In the genomic region with DNA sequence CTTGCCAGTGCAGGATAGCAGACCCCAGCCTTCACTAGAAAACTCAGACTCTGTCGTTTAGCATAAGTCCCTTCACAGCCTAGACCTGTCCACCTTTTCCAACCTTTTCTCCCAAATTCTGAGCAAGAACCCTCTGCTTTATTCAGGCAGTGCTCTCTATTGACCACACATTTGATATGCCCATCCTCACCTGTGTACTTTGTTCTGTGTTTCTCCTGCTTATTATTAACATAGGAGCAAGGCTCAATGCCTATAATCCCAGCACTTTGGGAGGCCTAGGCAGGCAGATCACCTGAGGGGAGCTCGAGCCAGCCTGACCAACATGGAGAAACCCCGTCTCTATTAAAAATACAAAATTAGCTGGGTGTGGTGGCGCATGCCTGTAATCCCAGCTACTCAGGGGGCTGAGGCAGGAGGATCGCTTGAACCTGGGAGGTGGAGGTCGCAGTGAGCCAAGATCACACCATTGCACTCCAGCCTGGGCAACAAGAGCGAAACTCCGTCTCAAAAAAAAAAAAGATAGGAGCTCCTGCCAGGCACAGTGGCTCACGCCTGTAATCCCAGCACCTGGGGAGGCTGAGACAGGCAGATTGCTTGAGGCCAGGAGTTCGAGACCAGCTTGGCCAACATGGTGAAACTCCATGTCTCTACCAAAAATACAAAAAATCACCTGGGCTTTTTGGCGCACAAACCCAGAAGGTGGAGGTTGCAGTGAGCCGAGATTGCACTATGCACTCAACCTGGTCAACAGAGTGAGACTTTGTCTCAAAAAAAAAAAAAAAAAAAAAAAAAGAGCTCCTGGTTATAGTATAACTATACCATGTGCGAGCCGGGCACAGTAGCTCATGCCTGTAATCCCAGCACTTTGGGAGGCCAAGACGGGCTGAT, we compare ENCODE assay signal across 7 cellular contexts. TPM values are rescaled to one million over a fixed set of nuclear protein-coding genes. Genes with fewer than 3 reads are reported as not detected.
DNase-seq lines count a peak whose midpoint lies in the region; ATAC-seq, FAIRE-seq and TF ChIP-seq lines count a peak whose summit lies in the region.
"Not testable (repeated sequence)": the region's sequence is repeated elsewhere in the genome, so short reads cannot be mapped to it uniquely, and the experiment has no call there.

No MANE protein-coding gene starts in this region.

- H3K36me3 ChIP-seq in KOPT-K1 (ENCODE audit: insufficient read depth, low read length): peaks cover 98% of the 10 kb centered on the region
- H3K36me3 ChIP-seq in HepG2 (replicated peaks in 1 of 2; ENCODE audit: control insufficient read depth in 1 of 2, insufficient read depth in 2 of 2, low read length in 2 of 2): peaks cover 18 to 66% of the 10 kb centered on the region in 2 experiments
- H3K36me3 ChIP-seq in osteoblast (ENCODE audit: insufficient read depth, low read length): peaks cover 62% of the 10 kb centered on the region

- H3K27ac Mint-ChIP-seq in CD4-positive, alpha-beta T cell: peak overlapping the region; percentile 80
- peak overlapping the region; percentile 47 for H3K27ac Mint-ChIP-seq in activated CD4-positive, alpha-beta T cell treated with anti-CD3 and anti-CD28 coated beads for 36 hours
- peak overlapping the region; percentile 66 for H3K27ac Mint-ChIP-seq in activated T-cell treated with anti-CD3 and anti-CD28 coated beads, Interleukin-2, amount 50 U/mL, for 24 hours
- H3K27ac Mint-ChIP-seq in endothelial cell (ENCODE audit: unreplicated experiment): not testable (repeated sequence)

- WGBS in HepG2 (ENCODE audit: low lambda C conversion rate): 48% methylated on average over 15 of the region's 15 CpGs

- DNase-seq in CD4-positive, alpha-beta T cell; activated CD4-positive, alpha-beta T cell treated with anti-CD3 and anti-CD28 coated beads for 36 hours; activated T-cell treated with anti-CD3 and anti-CD28 coated beads, Interleukin-2, amount 50 U/mL, for 24 hours; endothelial cell (ENCODE audit: low spot score): not testable (repeated sequence)
- DNase-seq in HepG2 (ENCODE audit: low spot score) (peak; percentile 85), osteoblast (ENCODE audit: insufficient read length, low spot score, missing footprints) (peak; percentile 15)

- peaks cover 83% of the 10 kb centered on the region for H3K36me3 Mint-ChIP-seq in CD4-positive, alpha-beta T cell (ENCODE audit: low read depth)
- peaks cover 66% of the 10 kb centered on the region for H3K36me3 Mint-ChIP-seq in activated CD4-positive, alpha-beta T cell treated with anti-CD3 and anti-CD28 coated beads for 36 hours (ENCODE audit: low read depth)
- peaks cover 95% of the 10 kb centered on the region for H3K36me3 Mint-ChIP-seq in activated T-cell treated with anti-CD3 and anti-CD28 coated beads, Interleukin-2, amount 50 U/mL, for 24 hours (ENCODE audit: low read depth)
- peaks cover 51% of the 10 kb centered on the region for H3K36me3 Mint-ChIP-seq in endothelial cell (ENCODE audit: low read depth, unreplicated experiment)

- peak overlapping the region; percentile 64 for H3K4me2 ChIP-seq in HepG2 (ENCODE audit: low read depth, low read length)
- not testable (repeated sequence) for H3K4me2 ChIP-seq in osteoblast (ENCODE audit: insufficient read depth, low read length)

- ATAC-seq in CD4-positive, alpha-beta T cell (ENCODE audit: poor library complexity); activated CD4-positive, alpha-beta T cell treated with anti-CD3 and anti-CD28 coated beads for 36 hours: not testable (repeated sequence)
- peak; percentile 98 for ATAC-seq in HepG2

- H3K79me2 ChIP-seq in HepG2 (ENCODE audit: insufficient read depth, low read length) (peaks cover 11% of the 10 kb centered on the region), osteoblast (ENCODE audit: insufficient read depth, low read length) (peaks cover 14% of the 10 kb centered on the region)

- peaks cover 37% of the 10 kb centered on the region for H3K4me1 Mint-ChIP-seq in CD4-positive, alpha-beta T cell (ENCODE audit: low read depth)
- H3K4me1 Mint-ChIP-seq in activated CD4-positive, alpha-beta T cell treated with anti-CD3 and anti-CD28 coated beads for 36 hours: peaks cover 19% of the 10 kb centered on the region
- peaks cover 35% of the 10 kb centered on the region for H3K4me1 Mint-ChIP-seq in activated T-cell treated with anti-CD3 and anti-CD28 coated beads, Interleukin-2, amount 50 U/mL, for 24 hours (ENCODE audit: low read depth)
- H3K4me1 Mint-ChIP-seq in endothelial cell (ENCODE audit: unreplicated experiment): not testable (repeated sequence)

- CTCF ChIA-PET in CD4-positive, alpha-beta T cell (lab: Charles Lee); HepG2 (lab: Yijun Ruan, JAX; ENCODE audit: low intra/inter-chr PET ratio, low total read pairs): not testable (repeated sequence)
- CTCF ChIA-PET in activated CD4-positive, alpha-beta T cell treated with anti-CD3 and anti-CD28 coated beads for 36 hours (lab: Charles Lee): interaction anchor here (0.6 to 1.2 kb wide), 3 partner anchors 14 to 769 kb away, joined by 3 to 4 read pairs (median 3); no protein-coding TSS in a partner anchor

- H2AFZ ChIP-seq in HepG2 (ENCODE audit: low read length); osteoblast (ENCODE audit: low read length): not testable (repeated sequence)

- not testable (repeated sequence) for TF ChIP-seq CTCF in CD4-positive, alpha-beta T cell (IDR thresholded peaks at IDR 0.05); endothelial cell (IDR thresholded peaks at IDR 0.05; ENCODE audit: unreplicated experiment); HepG2 (CRISPR knock-in tag; IDR thresholded peaks at IDR 0.05); osteoblast (IDR thresholded peaks at IDR 0.05; ENCODE audit: extremely low read depth, low read depth, low read length)

- H3K4me1 ChIP-seq in HepG2 (ENCODE audit: insufficient read depth, low read length): peaks cover 51% of the 10 kb centered on the region
- not testable (repeated sequence) for H3K4me1 ChIP-seq in osteoblast (ENCODE audit: insufficient read depth, low read length)

- H3K9me3 Mint-ChIP-seq in CD4-positive, alpha-beta T cell; activated CD4-positive, alpha-beta T cell treated with anti-CD3 and anti-CD28 coated beads for 36 hours (ENCODE audit: low read depth); activated T-cell treated with anti-CD3 and anti-CD28 coated beads, Interleukin-2, amount 50 U/mL, for 24 hours; endothelial cell (ENCODE audit: unreplicated experiment): not testable (repeated sequence)

- peak; percentile 63 for FAIRE-seq in HepG2 (lab: Jason Lieb, UNC)

- H3K27me3 ChIP-seq in CD4-positive, alpha-beta T cell (ENCODE audit: control insufficient read depth, insufficient read depth, low read length); HepG2 (ENCODE audit: control insufficient read depth in 1 of 2, insufficient read depth in 2 of 2, low read length in 2 of 2); osteoblast (ENCODE audit: insufficient read depth, low read length): not testable (repeated sequence)

- not testable (repeated sequence) for H3K9me3 ChIP-seq in CD4-positive, alpha-beta T cell (ENCODE audit: control insufficient read depth, low read length); KOPT-K1 (ENCODE audit: insufficient read depth, low read length, poor library complexity, severe bottlenecking); HepG2 (ENCODE audit: low read length); osteoblast (ENCODE audit: low read depth, low read length)

- not testable (repeated sequence) for H3K4me3 ChIP-seq in HepG2 (replicated peaks in 1 of 3; ENCODE audit: insufficient read depth in 1 of 3, low read depth in 2 of 3, low read length in 3 of 3); osteoblast (ENCODE audit: insufficient read depth, low read length)

- H3K4me3 Mint-ChIP-seq in CD4-positive, alpha-beta T cell; activated CD4-positive, alpha-beta T cell treated with anti-CD3 and anti-CD28 coated beads for 36 hours; activated T-cell treated with anti-CD3 and anti-CD28 coated beads, Interleukin-2, amount 50 U/mL, for 24 hours: not testable (repeated sequence)
- peak overlapping the region; percentile 56 for H3K4me3 Mint-ChIP-seq in endothelial cell (ENCODE audit: unreplicated experiment)

- intact Hi-C loops in CD4-positive, alpha-beta T cell (cut with DNase I, micrococcal nuclease); activated CD4-positive, alpha-beta T cell treated with anti-CD3 and anti-CD28 coated beads for 36 hours (cut with DNase I, micrococcal nuclease): not testable (repeated sequence)
- intact Hi-C loops in HepG2 (cut with micrococcal nuclease; ENCODE audit: unreplicated experiment): loop anchor here (1.0 kb wide), 1 partner anchor 9 kb away; no protein-coding TSS in a partner anchor

- not testable (repeated sequence) for H3K27ac ChIP-seq in CD4-positive, alpha-beta T cell (ENCODE audit: low read depth, low read length); osteoblast (ENCODE audit: low read depth, low read length)
- H3K27ac ChIP-seq in KOPT-K1 (ENCODE audit: low read depth, low read length, poor library complexity, severe bottlenecking) (peak overlapping the region; percentile 0), HepG2 (ENCODE audit: extremely low read length, insufficient read depth, low read length) (peak overlapping the region; percentile 86)

- TF ChIP-seq EP300 in HepG2 (IDR thresholded peaks at IDR 0.05; ENCODE audit: low read depth in 2 of 2, low read length in 2 of 2); HepG2 (CRISPR knock-in tag; IDR thresholded peaks at IDR 0.05; ENCODE audit: borderline replicate concordance): not testable (repeated sequence)

- H3K27me3 Mint-ChIP-seq in CD4-positive, alpha-beta T cell; activated CD4-positive, alpha-beta T cell treated with anti-CD3 and anti-CD28 coated beads for 36 hours; activated T-cell treated with anti-CD3 and anti-CD28 coated beads, Interleukin-2, amount 50 U/mL, for 24 hours; endothelial cell (ENCODE audit: unreplicated experiment): not testable (repeated sequence)

- H4K20me1 ChIP-seq in HepG2 (ENCODE audit: insufficient read depth, low read length); osteoblast (ENCODE audit: insufficient read depth, low read length): not testable (repeated sequence)

- 0 out of 2 replicates have a peak, but pooled peaks have one; percentile 8 for TF ChIP-seq RAD21 in HepG2 (CRISPR knock-in tag; IDR thresholded peaks at IDR 0.05)

- peak overlapping the region; percentile 66 for H3K9ac ChIP-seq in HepG2 (ENCODE audit: insufficient read depth, low read depth, low read length)

- peak; percentile 33 to 45; a peak in 1 of 4 replicates for TF ChIP-seq POLR2A in HepG2 (IDR thresholded peaks at IDR 0.05; ENCODE audit: insufficient read depth in 1 of 2, low read depth in 2 of 2, low read length in 2 of 2)

- BruUV-seq in HepG2 (replicated peaks; lab: Mats Ljungman, UMichigan): TSS peak; percentile 90

- in situ Hi-C loops in HepG2 (cut with HindIII; ENCODE audit: extremely low pct_ligation_motif_present, low pct_unique_long_range_greater_than_20kb): not testable (repeated sequence)

- POLR2A ChIA-PET in CD4-positive, alpha-beta T cell (lab: Charles Lee): interaction anchor here (0.6 kb wide), 1 partner anchor 410 kb away, joined by 4 read pairs; no protein-coding TSS in a partner anchor
- POLR2A ChIA-PET in activated CD4-positive, alpha-beta T cell treated with anti-CD3 and anti-CD28 coated beads for 36 hours (lab: Charles Lee): interaction anchor here (0.6 to 1.1 kb wide), 4 partner anchors 10 to 513 kb away, joined by 3 to 13 read pairs (median 4); no protein-coding TSS in a partner anchor
- POLR2A ChIA-PET in HepG2 (lab: Yijun Ruan, JAX): interaction anchor here (0.5 to 1.9 kb wide), 9 partner anchors 9 to 372 kb away, joined by 3 to 72 read pairs (median 4); partner anchors contain the start of gene NOL11

RNA-seq across cellular contexts. Expression of gene NOL11, which starts 9.7 kb away (rescaled TPM):
- 10 to 100 TPM; 89.1 to 91.2 TPM for total RNA-seq in CD4-positive, alpha-beta T cell
- 10 to 100 TPM; 79.3 to 79.7 TPM for total RNA-seq in activated CD4-positive, alpha-beta T cell treated with anti-CD3 and anti-CD28 coated beads for 36 hours
- 40.4 TPM for total RNA-seq in endothelial cell (ENCODE audit: unreplicated experiment)
- 124 and 187 TPM in 2 replicates for total RNA-seq in HepG2 (2016; rRNA removed; fragmentation: Illumina TruSeq; extraction: Trizol)
- 13.5 and 17.7 TPM in 2 replicates for total RNA-seq in HepG2 (2016; cell fraction: cytosol; rRNA removed; fragmentation: Illumina TruSeq; extraction: Trizol; ENCODE audit: low read depth)
- total RNA-seq in HepG2 (2016; cell fraction: insoluble cytoplasmic fraction; rRNA removed; fragmentation: Illumina TruSeq; extraction: Trizol): 119 and 181 TPM in 2 replicates
- total RNA-seq in HepG2 (2016; cell fraction: membrane; rRNA removed; fragmentation: Illumina TruSeq; extraction: Trizol): 41.0 and 49.3 TPM in 2 replicates
- total RNA-seq in HepG2 (2016; cell fraction: nucleus; rRNA removed; fragmentation: Illumina TruSeq; extraction: Trizol): 110 and 111 TPM in 2 replicates
- 33.5 and 45.8 TPM in 2 replicates for polyA plus RNA-seq in HepG2 (2011; rRNA removed)
- 14.8 and 21.3 TPM in 2 replicates for polyA plus RNA-seq in HepG2 (2011; cell fraction: cytosol; rRNA removed)
- 25.9 and 30.0 TPM in 2 replicates for polyA plus RNA-seq in HepG2 (2011; cell fraction: nucleus; rRNA removed)
- polyA plus RNA-seq in HepG2 (2012): 44.1 and 58.2 TPM in 2 replicates
- polyA plus RNA-seq in HepG2 (2016; cell fraction: cytosol; fragmentation: Illumina TruSeq; extraction: Trizol; ENCODE audit: low read depth): 5.1 and 6.9 TPM in 2 replicates
- 140 and 158 TPM in 2 replicates for polyA plus RNA-seq in HepG2 (2016; cell fraction: insoluble cytoplasmic fraction; fragmentation: Illumina TruSeq; extraction: Trizol; ENCODE audit: low read depth)
- polyA plus RNA-seq in HepG2 (2016; cell fraction: membrane; fragmentation: Illumina TruSeq; extraction: Trizol; ENCODE audit: low read depth): 20.6 and 22.8 TPM in 2 replicates
- polyA plus RNA-seq in HepG2 (2016; cell fraction: nucleus; fragmentation: Illumina TruSeq; extraction: Trizol; ENCODE audit: insufficient read depth, low read depth): 143 and 159 TPM in 2 replicates
- polyA minus RNA-seq in HepG2 (2011; rRNA and poly(A)+ RNA removed; ENCODE audit: low replicate concordance): 28.1 and 48.6 TPM in 2 replicates
- 80.5 and 83.1 TPM in 2 replicates for polyA minus RNA-seq in HepG2 (2011; cell fraction: cytosol; rRNA and poly(A)+ RNA removed)
- 134 and 139 TPM in 2 replicates for polyA minus RNA-seq in HepG2 (2011; cell fraction: nucleus; rRNA and poly(A)+ RNA removed)
- 29.0 and 32.1 TPM in 2 replicates for total RNA-seq in osteoblast
